In genomic region chr1:201562659-201563405, GRCh38 we compare ENCODE assay signal across 11 cellular contexts. TPM values are rescaled to one million over a fixed set of nuclear protein-coding genes. Genes with fewer than 3 reads are reported as not detected.
A peak's percentile ranks its signal among the peaks of the same experiment; 100 is the strongest.
DNase-seq lines count a peak whose midpoint lies in the region; ATAC-seq, FAIRE-seq and TF ChIP-seq lines count a peak whose summit lies in the region.
"Had no signal": no experiment of that assay in that cellular context is flagged by ENCODE, and none has a peak within 500 bp of the region (broad histone marks: within the 10 kb centered on the region; RNA-seq: fewer than 3 reads in every experiment).

No MANE protein-coding gene starts in this region.

- POLR2A ChIA-PET in A549 (lab: Yijun Ruan, JAX), result no interaction called here
- POLR2A ChIA-PET in RWPE1 (lab: Yijun Ruan, JAX; ENCODE audit: low non-redundant PET), result no interaction called here
- POLR2A ChIA-PET in CD4-positive, alpha-beta memory T cell (lab: Charles Lee; ENCODE audit: partially characterized antibody), result no interaction called here

- no peaks in the 10 kb centered on the region for H3K27me3 ChIP-seq in esophagus muscularis mucosa
- no peaks in the 10 kb centered on the region for H3K27me3 ChIP-seq in CD4-positive, alpha-beta memory T cell (ENCODE audit: insufficient read depth, low read length)
- H3K27me3 ChIP-seq: ovary had no signal

- no peak overlapping the region for H3K4me3 Mint-ChIP-seq in CD4-positive, alpha-beta memory T cell
- H3K4me3 Mint-ChIP-seq: activated CD4-positive, alpha-beta T cell treated with anti-CD3 and anti-CD28 coated beads, Interleukin-2, amount 10 ng/mL, durations not matched to agents 7 days and 5 days had no signal

- peak; percentile 33 to 47; a peak in 5 of 6 replicates for ATAC-seq in A549
- ATAC-seq in GM19328 (IDR thresholded peaks at IDR 0.05; ENCODE audit: unreplicated experiment), result no peak
- ATAC-seq: Panc1 had no signal

- 82% methylated on average over 18 of the region's 18 CpGs for WGBS in A549 (ENCODE audit: missing lambda C conversion rate)
- 78% methylated on average over 18 of the region's 18 CpGs for whole genome bisulfite sequencing in esophagus muscularis mucosa

- FAIRE-seq in A549 (lab: Jason Lieb, UNC), result no peak

- CTCF ChIA-PET in A549 (lab: Yijun Ruan, JAX) (interaction anchor here (1.1 to 13.2 kb wide), 12 partner anchors 10 to 229 kb away, joined by 4 to 437 read pairs (median 58); no protein-coding TSS in a partner anchor), RWPE1 (lab: Yijun Ruan, JAX) (interaction anchor here (0.7 to 6.5 kb wide), 5 partner anchors 32 to 231 kb away, joined by 3 to 119 read pairs (median 3); no protein-coding TSS in a partner anchor)
- CTCF ChIA-PET in CD4-positive, alpha-beta memory T cell (lab: Charles Lee; ENCODE audit: partially characterized antibody), result interaction anchor here (1.3 to 5.2 kb wide), 4 partner anchors 9 to 229 kb away, joined by 3 to 81 read pairs (median 4); no protein-coding TSS in a partner anchor

- no peak for TF ChIP-seq RAD21 in A549 (conservative IDR thresholded peaks at IDR 0.05 in 1 of 2, IDR thresholded peaks at IDR 0.05 in 1 of 2)

- peak in 1 of 2 experiments; percentile 30 for DNase-seq in A549 (ENCODE audit: low read depth in 1 of 2, low spot score in 1 of 2)
- DNase-seq in RWPE1 (ENCODE audit: low spot score), result peak; percentile 65
- no peak for DNase-seq in esophagus muscularis mucosa (ENCODE audit: extremely low spot score)
- peak; percentile 64 for DNase-seq in myocyte (ENCODE audit: low read depth)
- DNase-seq in cerebellum (ENCODE audit: low spot score), result no peak
- DNase-seq in CD4-positive, alpha-beta memory T cell, result no peak
- DNase-seq in DMS 273 (lab: John Stamatoyannopoulos, UW; ENCODE audit: unreplicated experiment), result no peak
- DNase-seq: activated CD4-positive, alpha-beta T cell treated with anti-CD3 and anti-CD28 coated beads, Interleukin-2, amount 10 ng/mL, durations not matched to agents 7 days and 5 days had no signal

- H3K4me1 ChIP-seq in A549 (peaks cover 37% of the 10 kb centered on the region), esophagus muscularis mucosa (peaks cover 54 to 70% (median 61%) of the 10 kb centered on the region in 4 donors)
- no peaks in the 10 kb centered on the region for H3K4me1 ChIP-seq in CD4-positive, alpha-beta memory T cell (ENCODE audit: insufficient read depth, low read length)

- H3K27ac Mint-ChIP-seq in CD4-positive, alpha-beta memory T cell, result no peak overlapping the region
- H3K27ac Mint-ChIP-seq: activated CD4-positive, alpha-beta T cell treated with anti-CD3 and anti-CD28 coated beads, Interleukin-2, amount 10 ng/mL, durations not matched to agents 7 days and 5 days had no signal

- TF ChIP-seq EP300 in A549 (IDR thresholded peaks at IDR 0.05) (no peak), esophagus muscularis mucosa (IDR thresholded peaks at IDR 0.05) (no peak)

- no peaks in the 10 kb centered on the region for H3K9me3 Mint-ChIP-seq in CD4-positive, alpha-beta memory T cell
- H3K9me3 Mint-ChIP-seq: activated CD4-positive, alpha-beta T cell treated with anti-CD3 and anti-CD28 coated beads, Interleukin-2, amount 10 ng/mL, durations not matched to agents 7 days and 5 days had no signal

- H3K27ac ChIP-seq in A549 (peak overlapping the region; percentile 60 to 80), RWPE1 (peak overlapping the region; percentile 94), esophagus muscularis mucosa (replicated peaks in 1 of 4) (peak overlapping the region in 3 of 4 donors; percentile 22 to 67 (median 43))
- no peak overlapping the region for H3K27ac ChIP-seq in CD4-positive, alpha-beta memory T cell (ENCODE audit: low read depth, low read length)
- H3K27ac ChIP-seq: ovary had no signal

- TF ChIP-seq CTCF in A549 (IDR thresholded peaks at IDR 0.05), result no peak
- no peak for TF ChIP-seq CTCF in RWPE1 (conservative IDR thresholded peaks at IDR 0.05; ENCODE audit: low read depth)
- TF ChIP-seq CTCF in esophagus muscularis mucosa (IDR thresholded peaks at IDR 0.05), result no peak

- H3K4me1 Mint-ChIP-seq in CD4-positive, alpha-beta memory T cell, result peaks cover 0 to 5% (median 3%) of the 10 kb centered on the region in 4 donors

- H3K27me3 Mint-ChIP-seq in CD4-positive, alpha-beta memory T cell, result no peaks in the 10 kb centered on the region
- H3K27me3 Mint-ChIP-seq: activated CD4-positive, alpha-beta T cell treated with anti-CD3 and anti-CD28 coated beads, Interleukin-2, amount 10 ng/mL, durations not matched to agents 7 days and 5 days had no signal

- no peaks in the 10 kb centered on the region for H3K9me3 ChIP-seq in A549
- no peaks in the 10 kb centered on the region for H3K9me3 ChIP-seq in esophagus muscularis mucosa
- H3K9me3 ChIP-seq in CD4-positive, alpha-beta memory T cell (ENCODE audit: control insufficient read depth in 1 of 2, low read length in 2 of 2), result no peaks in the 10 kb centered on the region
- H3K9me3 ChIP-seq: ovary had no signal

- intact Hi-C loops in esophagus muscularis mucosa (cut with DNase I), result loop anchor here (5.0 kb wide), 1 partner anchor 36 kb away; no protein-coding TSS in a partner anchor
- intact Hi-C loops in CD4-positive, alpha-beta memory T cell (cut with micrococcal nuclease), result no loop called here

- H3K36me3 Mint-ChIP-seq in CD4-positive, alpha-beta memory T cell, result no peaks in the 10 kb centered on the region

- no peak overlapping the region for H3K4me3 ChIP-seq in A549
- no peak overlapping the region for H3K4me3 ChIP-seq in esophagus muscularis mucosa
- H3K4me3 ChIP-seq in CD4-positive, alpha-beta memory T cell (ENCODE audit: low read length in 2 of 2), result no peak overlapping the region
- H3K4me3 ChIP-seq: ovary had no signal

- peak overlapping the region; percentile 43 for H3K4me2 ChIP-seq in A549

- H3K36me3 ChIP-seq in esophagus muscularis mucosa, result no peaks in the 10 kb centered on the region
- no peaks in the 10 kb centered on the region for H3K36me3 ChIP-seq in CD4-positive, alpha-beta memory T cell (ENCODE audit: insufficient read depth, low read length)
- H3K36me3 ChIP-seq: ovary had no signal

- TF ChIP-seq POLR2A in A549 (IDR thresholded peaks at IDR 0.05; ENCODE audit: low read length), result no peak
- TF ChIP-seq POLR2A in esophagus muscularis mucosa (IDR thresholded peaks at IDR 0.05; ENCODE audit: low read depth), result no peak

TF ChIP-seq in A549, 52 proteins besides CTCF, POLR2A, EP300 and RAD21:
- TF ChIP-seq RARB (CRISPR knock-in tag; IDR thresholded peaks at IDR 0.05) (no peak), ZC3H11A (IDR thresholded peaks at IDR 0.05) (no peak), JUN (IDR thresholded peaks at IDR 0.05) (no peak), REST (IDR thresholded peaks at IDR 0.05) (no peak)

RNA-seq across cellular contexts. Expression of gene NAV1, which starts 23.9 kb away (rescaled TPM):
- polyA plus RNA-seq in A549 (2011; rRNA removed) (3.7 and 6.4 TPM in 2 replicates), A549 (2017; fragmentation: RNase III; extraction: RNeasy Plus Mini Kit Qiagen cat#74134 plus additional on column Dnase treatment) (6.1 to 8.4 TPM (median 6.6 TPM) in 3 replicates)
- polyA plus RNA-seq in A549 (2012; cell fraction: cytosol; rRNA removed), result 2.0 and 3.1 TPM in 2 replicates
- 5.0 and 5.5 TPM in 2 replicates for polyA plus RNA-seq in A549 (2012; cell fraction: nucleus; rRNA removed)
- 11.7 and 12.6 TPM in 2 replicates for polyA minus RNA-seq in A549 (2011; rRNA and poly(A)+ RNA removed)
- total RNA-seq in esophagus muscularis mucosa (10 to 100 TPM; 12.9 to 35.5 (median 21.9) TPM), myocyte (30.5 and 43.3 TPM in 2 replicates), cerebellum (73.3 TPM)
- polyA plus RNA-seq in myocyte (2012), result 55.9 TPM
- total RNA-seq in CD4-positive, alpha-beta memory T cell, result 1 to 10 TPM; 4.7 TPM
- 1 to 10 TPM in 1 of 2 donors, under 1 TPM in 1; 0.29 to 2.8 TPM for polyA plus RNA-seq in CD4-positive, alpha-beta memory T cell

RNA-seq across cellular contexts. Expression of gene CSRP1, which starts 55.9 kb away (rescaled TPM):
- polyA plus RNA-seq in A549 (2011; rRNA removed) (256 and 277 TPM in 2 replicates), A549 (2017; fragmentation: RNase III; extraction: RNeasy Plus Mini Kit Qiagen cat#74134 plus additional on column Dnase treatment) (655 to 819 TPM (median 717 TPM) in 3 replicates)
- polyA plus RNA-seq in A549 (2012; cell fraction: cytosol; rRNA removed), result 459 and 499 TPM in 2 replicates
- polyA plus RNA-seq in A549 (2012; cell fraction: nucleus; rRNA removed), result 441 and 486 TPM in 2 replicates
- 254 and 273 TPM in 2 replicates for polyA minus RNA-seq in A549 (2011; rRNA and poly(A)+ RNA removed)
- total RNA-seq in esophagus muscularis mucosa (1,000 to 10,000 TPM; 3,645 to 7,984 (median 5,321) TPM), myocyte (184 and 198 TPM in 2 replicates), cerebellum (19.3 TPM)
- polyA plus RNA-seq in myocyte (2012), result 472 TPM
- total RNA-seq in CD4-positive, alpha-beta memory T cell, result 10 to 100 TPM; 34.2 to 36.0 TPM
- polyA plus RNA-seq in CD4-positive, alpha-beta memory T cell, result 10 to 100 TPM; 74.6 to 79.3 TPM

Comparison
In these comparisons a context has a peak if more than half of its experiments do, and no peak if none do; other contexts are left out.
1. DNase-seq: peak in RWPE1 (single experiment) and myocyte (single experiment); none in esophagus muscularis mucosa (single experiment), cerebellum (single experiment), CD4-positive, alpha-beta memory T cell (0 of 5) and DMS 273 (single experiment).
2. RNA of gene CSRP1, which starts 55.9 kb away (total RNA-seq): 3,645 to 7,984 TPM in esophagus muscularis mucosa; 184 to 198 TPM in myocyte, 34.2 to 36.0 TPM in CD4-positive, alpha-beta memory T cell and 19.3 TPM in cerebellum (single experiment); every median in the first group is over 10 times any median in the second.